Comparison of ENCODE assay signal across 8 cellular contexts in the genomic region with DNA sequence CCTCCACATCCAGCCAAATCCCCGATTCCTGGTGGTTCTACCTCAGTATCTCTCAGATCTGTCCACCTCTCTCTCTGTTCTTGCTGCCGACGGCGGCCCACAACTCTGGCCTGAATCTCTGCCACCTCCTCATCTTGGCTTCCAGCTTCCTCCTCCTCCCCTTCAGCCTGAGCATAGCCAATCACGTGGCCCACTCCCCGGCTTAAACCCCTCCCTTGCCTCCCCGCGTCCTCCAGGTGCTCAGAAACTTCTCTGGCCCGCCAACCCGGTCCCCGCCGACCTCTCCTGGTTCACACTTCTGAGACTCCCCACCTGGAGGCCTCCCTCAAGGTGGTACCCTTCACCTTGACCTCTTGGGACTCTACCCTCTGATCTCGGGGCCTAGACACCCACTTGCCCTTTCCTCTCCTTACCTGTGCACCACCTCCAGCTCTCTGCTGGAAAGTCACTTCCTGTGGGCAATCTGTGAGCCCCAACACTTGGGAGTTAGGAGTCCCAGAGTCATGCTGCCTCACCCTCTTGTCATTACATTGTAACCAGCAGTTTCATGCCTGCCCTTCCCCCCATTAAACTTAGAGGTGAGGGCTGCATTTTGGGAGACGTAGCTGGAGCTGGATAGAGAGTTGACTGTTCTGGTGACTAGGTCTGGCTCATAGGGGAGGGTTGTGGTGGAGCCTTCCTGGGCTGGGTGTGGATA. TPM values are rescaled to one million over a fixed set of nuclear protein-coding genes. Genes with fewer than 3 reads are reported as not detected.
A peak's percentile ranks its signal among the peaks of the same experiment; 100 is the strongest.
DNase-seq lines count a peak whose midpoint lies in the region; ATAC-seq and TF ChIP-seq lines count a peak whose summit lies in the region.

No MANE protein-coding gene starts in this region.

- H3K27ac ChIP-seq in mucosa of rectum (ENCODE audit: low read depth in 2 of 2, low read length in 2 of 2) = peak overlapping the region; percentile 96 to 99

- peak overlapping the region; percentile 84 to 98 for H3K9ac ChIP-seq in mucosa of rectum (ENCODE audit: low read depth in 1 of 2, low read length in 2 of 2)

- no peak for TF ChIP-seq CTCF in epithelial cell of esophagus (IDR thresholded peaks at IDR 0.05; ENCODE audit: insufficient read depth, low read depth, low read length, missing control alignments)

- peaks cover 54% of the 10 kb centered on the region for H3K4me1 Mint-ChIP-seq in activated CD8-positive, alpha-beta memory T cell treated with anti-CD3 and anti-CD28 coated beads, Interleukin-2, amount 10 ng/mL, durations not matched to agents 7 days and 5 days
- H3K4me1 Mint-ChIP-seq in stimulated activated memory B cell treated with anti-CD40 and anti-IgM and Interleukin-4, amounts not matched to agents 10 μg/mL and 1 μg/mL and 100 μg/mL, for 72 hours = peaks cover 50% of the 10 kb centered on the region

- peak overlapping the region; percentile 99 for H3K4me3 Mint-ChIP-seq in activated CD8-positive, alpha-beta memory T cell treated with anti-CD3 and anti-CD28 coated beads, Interleukin-2, amount 10 ng/mL, durations not matched to agents 7 days and 5 days
- peak overlapping the region; percentile 88 for H3K4me3 Mint-ChIP-seq in stimulated activated memory B cell treated with anti-CD40 and anti-IgM and Interleukin-4, amounts not matched to agents 10 μg/mL and 1 μg/mL and 100 μg/mL, for 72 hours

- H3K9me3 Mint-ChIP-seq in activated CD8-positive, alpha-beta memory T cell treated with anti-CD3 and anti-CD28 coated beads, Interleukin-2, amount 10 ng/mL, durations not matched to agents 7 days and 5 days (ENCODE audit: low read depth) = no peaks in the 10 kb centered on the region
- H3K9me3 Mint-ChIP-seq in stimulated activated memory B cell treated with anti-CD40 and anti-IgM and Interleukin-4, amounts not matched to agents 10 μg/mL and 1 μg/mL and 100 μg/mL, for 72 hours = no peaks in the 10 kb centered on the region

- H3K36me3 Mint-ChIP-seq in activated CD8-positive, alpha-beta memory T cell treated with anti-CD3 and anti-CD28 coated beads, Interleukin-2, amount 10 ng/mL, durations not matched to agents 7 days and 5 days = peaks cover 7% of the 10 kb centered on the region
- peaks cover 17% of the 10 kb centered on the region for H3K36me3 Mint-ChIP-seq in stimulated activated memory B cell treated with anti-CD40 and anti-IgM and Interleukin-4, amounts not matched to agents 10 μg/mL and 1 μg/mL and 100 μg/mL, for 72 hours

- DNase-seq in GDM1 (lab: John Stamatoyannopoulos, UW) = peak; percentile 69
- peak; percentile 81 to 82 for DNase-seq in NOMO-1 (lab: John Stamatoyannopoulos, UW; ENCODE audit: unreplicated experiment in 2 of 2)
- DNase-seq in activated CD8-positive, alpha-beta memory T cell treated with anti-CD3 and anti-CD28 coated beads, Interleukin-2, amount 10 ng/mL, durations not matched to agents 7 days and 5 days = peak; percentile 91
- DNase-seq in epithelial cell of esophagus (ENCODE audit: low read depth) = peak; percentile 97
- no peak for DNase-seq in NCI-H1694 treated with DMSO at 0.1 percent for 48 hours (lab: John Stamatoyannopoulos, UW)

- H3K9me3 ChIP-seq in mucosa of rectum (ENCODE audit: control insufficient read depth in 2 of 2, low read length in 2 of 2) = no peaks in the 10 kb centered on the region

- peak overlapping the region; percentile 97 for H3K4me3 ChIP-seq in epithelial cell of esophagus (ENCODE audit: low read length)
- peak overlapping the region; percentile 79 to 93 for H3K4me3 ChIP-seq in mucosa of rectum (ENCODE audit: low read length in 2 of 2)

- peak overlapping the region; percentile 99 for H3K27ac Mint-ChIP-seq in activated CD8-positive, alpha-beta memory T cell treated with anti-CD3 and anti-CD28 coated beads, Interleukin-2, amount 10 ng/mL, durations not matched to agents 7 days and 5 days
- peak overlapping the region; percentile 86 for H3K27ac Mint-ChIP-seq in stimulated activated memory B cell treated with anti-CD40 and anti-IgM and Interleukin-4, amounts not matched to agents 10 μg/mL and 1 μg/mL and 100 μg/mL, for 72 hours

- H3K27me3 ChIP-seq in mucosa of rectum (ENCODE audit: control insufficient read depth in 2 of 2, insufficient read depth in 2 of 2, low read length in 2 of 2) = no peaks in the 10 kb centered on the region

- H3K27me3 Mint-ChIP-seq in activated CD8-positive, alpha-beta memory T cell treated with anti-CD3 and anti-CD28 coated beads, Interleukin-2, amount 10 ng/mL, durations not matched to agents 7 days and 5 days = no peaks in the 10 kb centered on the region
- H3K27me3 Mint-ChIP-seq in stimulated activated memory B cell treated with anti-CD40 and anti-IgM and Interleukin-4, amounts not matched to agents 10 μg/mL and 1 μg/mL and 100 μg/mL, for 72 hours = no peaks in the 10 kb centered on the region

- CTCF ChIA-PET in activated CD8-positive, alpha-beta memory T cell treated with anti-CD3 and anti-CD28 coated beads, Interleukin-2, amount 10 ng/mL, durations not matched to agents 7 days and 5 days (lab: Charles Lee) = interaction anchor here (0.9 to 2.5 kb wide), 5 partner anchors 13 to 134 kb away, joined by 4 to 18 read pairs (median 5); a partner anchor contains a TSS

- peak; percentile 35 for ATAC-seq in HG02852 (IDR thresholded peaks at IDR 0.05; ENCODE audit: unreplicated experiment)
- ATAC-seq in activated CD8-positive, alpha-beta memory T cell treated with anti-CD3 and anti-CD28 coated beads, Interleukin-2, amount 10 ng/mL, durations not matched to agents 7 days and 5 days = peak; percentile 55
- peak; percentile 76 for ATAC-seq in stimulated activated memory B cell treated with anti-CD40 and anti-IgM and Interleukin-4, amounts not matched to agents 10 μg/mL and 1 μg/mL and 100 μg/mL, for 72 hours

- no peaks in the 10 kb centered on the region for H3K36me3 ChIP-seq in mucosa of rectum (ENCODE audit: control insufficient read depth in 2 of 2, insufficient read depth in 2 of 2, low read length in 2 of 2)

- H3K4me1 ChIP-seq in mucosa of rectum (ENCODE audit: control insufficient read depth in 2 of 2, insufficient read depth in 2 of 2, low read length in 2 of 2) = peaks cover 32 to 34% of the 10 kb centered on the region in 2 donors

RNA-seq across cellular contexts. Expression of a gene that starts 4.5 kb away (rescaled TPM):
- total RNA-seq in activated CD8-positive, alpha-beta memory T cell treated with anti-CD3 and anti-CD28 coated beads, Interleukin-2, amount 10 ng/mL, durations not matched to agents 7 days and 5 days = 100 to 1,000 TPM; 436 to 623 TPM

RNA-seq across cellular contexts. Expression of a gene that starts 17.8 kb away (rescaled TPM):
- total RNA-seq in activated CD8-positive, alpha-beta memory T cell treated with anti-CD3 and anti-CD28 coated beads, Interleukin-2, amount 10 ng/mL, durations not matched to agents 7 days and 5 days = 1 to 10 TPM; 8.1 to 9.1 TPM

RNA-seq across cellular contexts. Expression of a gene that starts 27.8 kb away (rescaled TPM):
- 10 to 100 TPM; 52.5 to 67.8 TPM for total RNA-seq in activated CD8-positive, alpha-beta memory T cell treated with anti-CD3 and anti-CD28 coated beads, Interleukin-2, amount 10 ng/mL, durations not matched to agents 7 days and 5 days

RNA-seq across cellular contexts. Expression of a gene that starts 39.5 kb away (rescaled TPM):
- total RNA-seq in activated CD8-positive, alpha-beta memory T cell treated with anti-CD3 and anti-CD28 coated beads, Interleukin-2, amount 10 ng/mL, durations not matched to agents 7 days and 5 days = 10 to 100 TPM; 67.8 to 90.0 TPM
